Comparison of ENCODE assay signal across 1 cellular context in the genomic region with DNA sequence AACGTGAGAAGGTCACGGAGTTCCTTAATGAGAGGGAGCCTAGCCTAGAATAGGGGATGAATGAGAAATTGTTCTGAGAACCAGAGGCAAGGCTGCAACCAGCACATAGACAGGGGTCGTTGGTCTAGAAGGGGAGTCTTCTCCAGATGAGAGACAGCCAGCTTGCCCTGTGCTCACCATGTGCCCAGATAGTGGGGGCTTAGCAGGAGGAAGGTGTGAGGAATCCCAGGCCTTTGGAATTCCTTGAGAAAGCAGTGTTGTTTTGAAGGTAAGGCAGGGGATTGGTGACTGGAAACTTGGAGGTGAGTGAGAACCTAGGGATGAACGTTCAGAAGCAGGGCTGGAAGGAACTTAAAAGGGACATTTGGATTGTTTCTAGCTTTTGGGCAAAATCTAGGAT.
TF ChIP-seq lines count a peak whose summit lies in the region.

No MANE protein-coding gene starts in this region.

TF ChIP-seq in K562, 482 proteins besides CTCF, POLR2A, EP300 and RAD21:
- TF ChIP-seq PTRF (tag; IDR thresholded peaks at IDR 0.05) (no peak), ESRRA (IDR thresholded peaks at IDR 0.05; ENCODE audit: borderline replicate concordance, low read depth) (0 out of 2 replicates have a peak, but pooled peaks have one; percentile 23), L3MBTL2 (IDR thresholded peaks at IDR 0.05) (peak; percentile 65), ZNF311 (CRISPR knock-in tag; IDR thresholded peaks at IDR 0.05) (no peak)
- TF ChIP-seq, protein P1, sequence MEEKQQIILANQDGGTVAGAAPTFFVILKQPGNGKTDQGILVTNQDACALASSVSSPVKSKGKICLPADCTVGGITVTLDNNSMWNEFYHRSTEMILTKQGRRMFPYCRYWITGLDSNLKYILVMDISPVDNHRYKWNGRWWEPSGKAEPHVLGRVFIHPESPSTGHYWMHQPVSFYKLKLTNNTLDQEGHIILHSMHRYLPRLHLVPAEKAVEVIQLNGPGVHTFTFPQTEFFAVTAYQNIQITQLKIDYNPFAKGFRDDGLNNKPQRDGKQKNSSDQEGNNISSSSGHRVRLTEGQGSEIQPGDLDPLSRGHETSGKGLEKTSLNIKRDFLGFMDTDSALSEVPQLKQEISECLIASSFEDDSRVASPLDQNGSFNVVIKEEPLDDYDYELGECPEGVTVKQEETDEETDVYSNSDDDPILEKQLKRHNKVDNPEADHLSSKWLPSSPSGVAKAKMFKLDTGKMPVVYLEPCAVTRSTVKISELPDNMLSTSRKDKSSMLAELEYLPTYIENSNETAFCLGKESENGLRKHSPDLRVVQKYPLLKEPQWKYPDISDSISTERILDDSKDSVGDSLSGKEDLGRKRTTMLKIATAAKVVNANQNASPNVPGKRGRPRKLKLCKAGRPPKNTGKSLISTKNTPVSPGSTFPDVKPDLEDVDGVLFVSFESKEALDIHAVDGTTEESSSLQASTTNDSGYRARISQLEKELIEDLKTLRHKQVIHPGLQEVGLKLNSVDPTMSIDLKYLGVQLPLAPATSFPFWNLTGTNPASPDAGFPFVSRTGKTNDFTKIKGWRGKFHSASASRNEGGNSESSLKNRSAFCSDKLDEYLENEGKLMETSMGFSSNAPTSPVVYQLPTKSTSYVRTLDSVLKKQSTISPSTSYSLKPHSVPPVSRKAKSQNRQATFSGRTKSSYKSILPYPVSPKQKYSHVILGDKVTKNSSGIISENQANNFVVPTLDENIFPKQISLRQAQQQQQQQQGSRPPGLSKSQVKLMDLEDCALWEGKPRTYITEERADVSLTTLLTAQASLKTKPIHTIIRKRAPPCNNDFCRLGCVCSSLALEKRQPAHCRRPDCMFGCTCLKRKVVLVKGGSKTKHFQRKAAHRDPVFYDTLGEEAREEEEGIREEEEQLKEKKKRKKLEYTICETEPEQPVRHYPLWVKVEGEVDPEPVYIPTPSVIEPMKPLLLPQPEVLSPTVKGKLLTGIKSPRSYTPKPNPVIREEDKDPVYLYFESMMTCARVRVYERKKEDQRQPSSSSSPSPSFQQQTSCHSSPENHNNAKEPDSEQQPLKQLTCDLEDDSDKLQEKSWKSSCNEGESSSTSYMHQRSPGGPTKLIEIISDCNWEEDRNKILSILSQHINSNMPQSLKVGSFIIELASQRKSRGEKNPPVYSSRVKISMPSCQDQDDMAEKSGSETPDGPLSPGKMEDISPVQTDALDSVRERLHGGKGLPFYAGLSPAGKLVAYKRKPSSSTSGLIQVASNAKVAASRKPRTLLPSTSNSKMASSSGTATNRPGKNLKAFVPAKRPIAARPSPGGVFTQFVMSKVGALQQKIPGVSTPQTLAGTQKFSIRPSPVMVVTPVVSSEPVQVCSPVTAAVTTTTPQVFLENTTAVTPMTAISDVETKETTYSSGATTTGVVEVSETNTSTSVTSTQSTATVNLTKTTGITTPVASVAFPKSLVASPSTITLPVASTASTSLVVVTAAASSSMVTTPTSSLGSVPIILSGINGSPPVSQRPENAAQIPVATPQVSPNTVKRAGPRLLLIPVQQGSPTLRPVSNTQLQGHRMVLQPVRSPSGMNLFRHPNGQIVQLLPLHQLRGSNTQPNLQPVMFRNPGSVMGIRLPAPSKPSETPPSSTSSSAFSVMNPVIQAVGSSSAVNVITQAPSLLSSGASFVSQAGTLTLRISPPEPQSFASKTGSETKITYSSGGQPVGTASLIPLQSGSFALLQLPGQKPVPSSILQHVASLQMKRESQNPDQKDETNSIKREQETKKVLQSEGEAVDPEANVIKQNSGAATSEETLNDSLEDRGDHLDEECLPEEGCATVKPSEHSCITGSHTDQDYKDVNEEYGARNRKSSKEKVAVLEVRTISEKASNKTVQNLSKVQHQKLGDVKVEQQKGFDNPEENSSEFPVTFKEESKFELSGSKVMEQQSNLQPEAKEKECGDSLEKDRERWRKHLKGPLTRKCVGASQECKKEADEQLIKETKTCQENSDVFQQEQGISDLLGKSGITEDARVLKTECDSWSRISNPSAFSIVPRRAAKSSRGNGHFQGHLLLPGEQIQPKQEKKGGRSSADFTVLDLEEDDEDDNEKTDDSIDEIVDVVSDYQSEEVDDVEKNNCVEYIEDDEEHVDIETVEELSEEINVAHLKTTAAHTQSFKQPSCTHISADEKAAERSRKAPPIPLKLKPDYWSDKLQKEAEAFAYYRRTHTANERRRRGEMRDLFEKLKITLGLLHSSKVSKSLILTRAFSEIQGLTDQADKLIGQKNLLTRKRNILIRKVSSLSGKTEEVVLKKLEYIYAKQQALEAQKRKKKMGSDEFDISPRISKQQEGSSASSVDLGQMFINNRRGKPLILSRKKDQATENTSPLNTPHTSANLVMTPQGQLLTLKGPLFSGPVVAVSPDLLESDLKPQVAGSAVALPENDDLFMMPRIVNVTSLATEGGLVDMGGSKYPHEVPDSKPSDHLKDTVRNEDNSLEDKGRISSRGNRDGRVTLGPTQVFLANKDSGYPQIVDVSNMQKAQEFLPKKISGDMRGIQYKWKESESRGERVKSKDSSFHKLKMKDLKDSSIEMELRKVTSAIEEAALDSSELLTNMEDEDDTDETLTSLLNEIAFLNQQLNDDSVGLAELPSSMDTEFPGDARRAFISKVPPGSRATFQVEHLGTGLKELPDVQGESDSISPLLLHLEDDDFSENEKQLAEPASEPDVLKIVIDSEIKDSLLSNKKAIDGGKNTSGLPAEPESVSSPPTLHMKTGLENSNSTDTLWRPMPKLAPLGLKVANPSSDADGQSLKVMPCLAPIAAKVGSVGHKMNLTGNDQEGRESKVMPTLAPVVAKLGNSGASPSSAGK (IDR thresholded peaks at IDR 0.05): peak; percentile 54; the same call in 1 of the 2 replicates
- TF ChIP-seq, protein P2, sequence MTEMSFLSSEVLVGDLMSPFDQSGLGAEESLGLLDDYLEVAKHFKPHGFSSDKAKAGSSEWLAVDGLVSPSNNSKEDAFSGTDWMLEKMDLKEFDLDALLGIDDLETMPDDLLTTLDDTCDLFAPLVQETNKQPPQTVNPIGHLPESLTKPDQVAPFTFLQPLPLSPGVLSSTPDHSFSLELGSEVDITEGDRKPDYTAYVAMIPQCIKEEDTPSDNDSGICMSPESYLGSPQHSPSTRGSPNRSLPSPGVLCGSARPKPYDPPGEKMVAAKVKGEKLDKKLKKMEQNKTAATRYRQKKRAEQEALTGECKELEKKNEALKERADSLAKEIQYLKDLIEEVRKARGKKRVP (CRISPR knock-in tag; IDR thresholded peaks at IDR 0.05): no peak
